In the genomic region with DNA sequence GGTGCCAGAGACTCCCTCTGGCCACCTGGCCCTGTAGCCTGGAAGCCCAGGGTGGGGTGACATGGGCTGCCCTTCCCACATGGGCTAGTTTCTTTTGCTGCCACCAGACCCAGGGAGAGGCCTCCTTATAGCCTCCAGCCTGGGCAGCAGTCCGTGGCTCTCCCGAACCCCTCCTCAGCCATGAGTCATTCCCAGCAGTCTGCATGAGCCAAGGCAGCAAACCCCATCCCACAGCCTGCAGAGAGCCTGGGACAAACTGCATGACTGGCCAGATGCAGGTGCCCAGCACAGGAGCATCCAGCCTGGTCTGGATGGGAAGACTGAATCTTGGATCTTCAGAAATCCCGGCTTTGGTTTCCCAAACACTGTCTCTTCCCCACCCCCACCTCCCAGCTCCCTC, we compare ENCODE assay signal across 14 cellular contexts.
A peak's percentile ranks its signal among the peaks of the same experiment; 100 is the strongest.
DNase-seq lines count a peak whose midpoint lies in the region; ATAC-seq and TF ChIP-seq lines count a peak whose summit lies in the region.
"Had no signal": no experiment of that assay in that cellular context is flagged by ENCODE, and none has a peak within 500 bp of the region (broad histone marks: within the 10 kb centered on the region; RNA-seq: fewer than 3 reads in every experiment).

No MANE protein-coding gene starts in this region.

- peak in 3 of 4 donors; percentile 24 to 47 (median 29) for ATAC-seq in psoas muscle
- no peak for ATAC-seq in HG03460 (IDR thresholded peaks at IDR 0.05; ENCODE audit: unreplicated experiment)
- no peak for ATAC-seq in left lobe of liver
- ATAC-seq: CD8-positive, alpha-beta T cell had no signal

- H3K27ac ChIP-seq in angular gyrus (ENCODE audit: low read depth, low read length), result peak overlapping the region; percentile 14
- peak overlapping the region; percentile 39 for H3K27ac ChIP-seq in psoas muscle

- no peaks in the 10 kb centered on the region for H3K36me3 ChIP-seq in psoas muscle (ENCODE audit: insufficient read depth in 1 of 2, low read depth in 1 of 2)

- TF ChIP-seq CTCF in fibroblast of villous mesenchyme (IDR thresholded peaks at IDR 0.05; ENCODE audit: insufficient read depth, low read depth, low read length) (no peak), psoas muscle (IDR thresholded peaks at IDR 0.05) (no peak)

- H3K4me3 ChIP-seq in fibroblast of villous mesenchyme (ENCODE audit: low read depth, low read length) (no peak overlapping the region), psoas muscle (no peak overlapping the region)

- H3K27me3 ChIP-seq in psoas muscle (ENCODE audit: insufficient read depth in 3 of 3, low read length in 2 of 3), result no peaks in the 10 kb centered on the region

- no peaks in the 10 kb centered on the region for H3K9me3 ChIP-seq in psoas muscle

- intact Hi-C loops in psoas muscle (cut with DNase I), result loop anchor here in 1 of 2 donors (5.0 kb wide), 1 partner anchor 39 kb away; no protein-coding TSS in a partner anchor

- H3K4me1 ChIP-seq in psoas muscle, result peaks cover 41% of the 10 kb centered on the region

- WGBS in psoas muscle, 3 donors, result 62 to 67% (median 67%) methylated on average over 3 of the region's 3 CpGs

- peak; percentile 93 for DNase-seq in Daoy (ENCODE audit: low read depth)
- peak; percentile 81 for DNase-seq in fibroblast of villous mesenchyme (ENCODE audit: low read depth)
- no peak for DNase-seq in psoas muscle
- DNase-seq in left lobe of liver (ENCODE audit: low spot score), result no peak
- DNase-seq in NOMO-1 treated with dmso at 0.1 percent for 144 hours (lab: John Stamatoyannopoulos, UW; ENCODE audit: unreplicated experiment), result no peak
- DNase-seq in 8988T, result no peak
- DNase-seq: activated CD4-positive, alpha-beta memory T cell treated with anti-CD3 and anti-CD28 coated beads for 36 hours; CD8-positive, alpha-beta T cell; left cardiac atrium; NCI-H2029; SIG-M5; substantia nigra had no signal

Comparison
In these comparisons a context has a peak if more than half of its experiments do, and no peak if none do; other contexts are left out.
1. DNase-seq: peak in Daoy (single experiment) and fibroblast of villous mesenchyme (single experiment); none in psoas muscle (0 of 2), left lobe of liver (single experiment), NOMO-1 treated with dmso at 0.1 percent for 144 hours (single experiment) and 8988T (single experiment).
2. ATAC-seq: peak in psoas muscle (3 of 4); none in HG03460 (single experiment) and left lobe of liver (single experiment).